ENCODE assay signal across 8 cellular contexts in genomic region chr22:49936018-49936972, GRCh38. TPM values are rescaled to one million over a fixed set of nuclear protein-coding genes. Genes with fewer than 3 reads are reported as not detected.
DNase-seq lines count a peak whose midpoint lies in the region; ATAC-seq and TF ChIP-seq lines count a peak whose summit lies in the region.

No MANE protein-coding gene starts in this region.

- no peaks in the 10 kb centered on the region for H3K27me3 Mint-ChIP-seq in activated T-cell treated with anti-CD3 and anti-CD28 coated beads, Interleukin-2, amount 50 U/mL, for 72 hours (ENCODE audit: low read depth)
- H3K27me3 Mint-ChIP-seq in natural killer cell (ENCODE audit: low read depth in 2 of 2), result no peaks in the 10 kb centered on the region
- no peaks in the 10 kb centered on the region for H3K27me3 Mint-ChIP-seq in stimulated activated naive CD8-positive, alpha-beta T cell treated with anti-CD3 and anti-CD28 coated beads, Interleukin-15, Interleukin-2, amounts not matched to agents 100 ng/mL and 50 ng/mL, for 24 hours

- peak overlapping the region; percentile 57 for H3K4me3 ChIP-seq in BJ (ENCODE audit: low read depth, low read length)
- no peak overlapping the region for H3K4me3 ChIP-seq in fibroblast of mammary gland (ENCODE audit: control insufficient read depth, low read depth, low read length)

- H3K27ac Mint-ChIP-seq in activated T-cell treated with anti-CD3 and anti-CD28 coated beads, Interleukin-2, amount 50 U/mL, for 72 hours, result peak overlapping the region; percentile 30
- peak overlapping the region; percentile 65 to 89 for H3K27ac Mint-ChIP-seq in natural killer cell
- H3K27ac Mint-ChIP-seq in stimulated activated naive CD8-positive, alpha-beta T cell treated with anti-CD3 and anti-CD28 coated beads, Interleukin-15, Interleukin-2, amounts not matched to agents 100 ng/mL and 50 ng/mL, for 24 hours, result peak overlapping the region; percentile 83

- H3K36me3 ChIP-seq in BJ (ENCODE audit: control insufficient read depth, insufficient read depth, low read length), result no peaks in the 10 kb centered on the region

- peaks cover 0 to 3% of the 10 kb centered on the region in 2 donors for H3K9me3 Mint-ChIP-seq in activated T-cell treated with anti-CD3 and anti-CD28 coated beads, Interleukin-2, amount 50 U/mL, for 72 hours
- H3K9me3 Mint-ChIP-seq in natural killer cell, result no peaks in the 10 kb centered on the region
- no peaks in the 10 kb centered on the region for H3K9me3 Mint-ChIP-seq in stimulated activated naive CD8-positive, alpha-beta T cell treated with anti-CD3 and anti-CD28 coated beads, Interleukin-15, Interleukin-2, amounts not matched to agents 100 ng/mL and 50 ng/mL, for 24 hours

- no peak for TF ChIP-seq CTCF in BJ (IDR thresholded peaks at IDR 0.05; ENCODE audit: insufficient read depth, low read depth, low read length)
- TF ChIP-seq CTCF in fibroblast of mammary gland (conservative IDR thresholded peaks at IDR 0.05; ENCODE audit: control insufficient read depth, insufficient read depth, low read depth, low read length), result no peak
- TF ChIP-seq CTCF in natural killer cell (IDR thresholded peaks at IDR 0.05), result no peak

- H3K27me3 ChIP-seq in BJ (ENCODE audit: control insufficient read depth, insufficient read depth, low read length), result no peaks in the 10 kb centered on the region

- H3K4me1 Mint-ChIP-seq in activated T-cell treated with anti-CD3 and anti-CD28 coated beads, Interleukin-2, amount 50 U/mL, for 72 hours (ENCODE audit: low read depth), result peaks cover 37% of the 10 kb centered on the region
- peaks cover 6 to 16% of the 10 kb centered on the region in 2 donors for H3K4me1 Mint-ChIP-seq in natural killer cell
- peaks cover 28% of the 10 kb centered on the region for H3K4me1 Mint-ChIP-seq in stimulated activated naive CD8-positive, alpha-beta T cell treated with anti-CD3 and anti-CD28 coated beads, Interleukin-15, Interleukin-2, amounts not matched to agents 100 ng/mL and 50 ng/mL, for 24 hours (ENCODE audit: low read depth)

- intact Hi-C loops in natural killer cell (cut with micrococcal nuclease), result loop anchor here (2.0 kb wide), 1 partner anchor 25 kb away; the partner anchor contains the start of gene PIM3

- ATAC-seq in GM19324 (IDR thresholded peaks at IDR 0.05; ENCODE audit: low FRiP score, unreplicated experiment) (peak; percentile 55), HG03442 (IDR thresholded peaks at IDR 0.05; ENCODE audit: unreplicated experiment) (peak; percentile 66), natural killer cell (peak; percentile 79 to 89 (median 79))
- ATAC-seq in activated T-cell treated with anti-CD3 and anti-CD28 coated beads, Interleukin-2, amount 50 U/mL, for 72 hours (replicated peaks in 1 of 2), result peak; percentile 89 to 92

- no peaks in the 10 kb centered on the region for H3K36me3 Mint-ChIP-seq in activated T-cell treated with anti-CD3 and anti-CD28 coated beads, Interleukin-2, amount 50 U/mL, for 72 hours (ENCODE audit: insufficient read depth in 2 of 2)
- no peaks in the 10 kb centered on the region for H3K36me3 Mint-ChIP-seq in natural killer cell
- H3K36me3 Mint-ChIP-seq in stimulated activated naive CD8-positive, alpha-beta T cell treated with anti-CD3 and anti-CD28 coated beads, Interleukin-15, Interleukin-2, amounts not matched to agents 100 ng/mL and 50 ng/mL, for 24 hours (ENCODE audit: low read depth), result no peaks in the 10 kb centered on the region

- POLR2A ChIA-PET in BJ (lab: Charles Lee), result interaction anchor here (0.8 to 1.0 kb wide), 2 partner anchors 15 to 26 kb away, joined by 3 read pairs; no protein-coding TSS in a partner anchor

- peak; percentile 41 for DNase-seq in BJ (ENCODE audit: low read depth)
- peak; percentile 80 for DNase-seq in OCI-M1 (lab: John Stamatoyannopoulos, UW)
- peak; percentile 99 for DNase-seq in activated T-cell treated with anti-CD3 and anti-CD28 coated beads, Interleukin-2, amount 50 U/mL, for 72 hours
- DNase-seq in fibroblast of mammary gland (ENCODE audit: low read depth), result peak; percentile 88
- peak; percentile 87 for DNase-seq in natural killer cell

- CTCF ChIA-PET in BJ (lab: Yijun Ruan, JAX), result interaction anchor here (0.7 to 1.2 kb wide), 3 partner anchors 33 to 56 kb away, joined by 3 read pairs; no protein-coding TSS in a partner anchor

- H3K4me3 Mint-ChIP-seq in activated T-cell treated with anti-CD3 and anti-CD28 coated beads, Interleukin-2, amount 50 U/mL, for 72 hours, result peak overlapping the region; percentile 56 to 79
- H3K4me3 Mint-ChIP-seq in natural killer cell, result peak overlapping the region; percentile 68
- peak overlapping the region; percentile 66 for H3K4me3 Mint-ChIP-seq in stimulated activated naive CD8-positive, alpha-beta T cell treated with anti-CD3 and anti-CD28 coated beads, Interleukin-15, Interleukin-2, amounts not matched to agents 100 ng/mL and 50 ng/mL, for 24 hours

RNA-seq across cellular contexts. Expression of gene CRELD2, which starts 17.9 kb away (rescaled TPM):
- polyA plus RNA-seq in BJ (2011; rRNA removed), result 41.0 and 54.1 TPM in 2 replicates
- polyA minus RNA-seq in BJ (2011; rRNA and poly(A)+ RNA removed), result 9.6 and 10.0 TPM in 2 replicates
- 10 to 100 TPM; 24.4 to 33.2 TPM for total RNA-seq in activated T-cell treated with anti-CD3 and anti-CD28 coated beads, Interleukin-2, amount 50 U/mL, for 72 hours
- total RNA-seq in natural killer cell, result 10 to 100 TPM; 45.1 to 69.8 (median 48.5) TPM

RNA-seq across cellular contexts. Expression of gene ALG12, which starts 18.1 kb away (rescaled TPM):
- polyA plus RNA-seq in BJ (2011; rRNA removed), result 5.5 and 7.9 TPM in 2 replicates
- 4.5 and 5.3 TPM in 2 replicates for polyA minus RNA-seq in BJ (2011; rRNA and poly(A)+ RNA removed)
- 10 to 100 TPM; 11.7 to 13.6 TPM for total RNA-seq in activated T-cell treated with anti-CD3 and anti-CD28 coated beads, Interleukin-2, amount 50 U/mL, for 72 hours
- 10 to 100 TPM; 17.2 to 22.7 (median 19.2) TPM for total RNA-seq in natural killer cell

RNA-seq across cellular contexts. Expression of gene PIM3, which starts 24.3 kb away (rescaled TPM):
- polyA plus RNA-seq in BJ (2011; rRNA removed), result 5.8 and 8.3 TPM in 2 replicates
- 2.2 and 2.5 TPM in 2 replicates for polyA minus RNA-seq in BJ (2011; rRNA and poly(A)+ RNA removed)
- 100 to 1,000 TPM; 209 to 236 TPM for total RNA-seq in activated T-cell treated with anti-CD3 and anti-CD28 coated beads, Interleukin-2, amount 50 U/mL, for 72 hours
- total RNA-seq in natural killer cell, result 100 to 1,000 TPM; 107 to 130 (median 129) TPM

Comparison
In these comparisons a context has a peak if more than half of its experiments do, and no peak if none do; other contexts are left out.
1. DNase-seq: peak in every context shown above with its lines; median percentile 99 in activated T-cell treated with anti-CD3 and anti-CD28 coated beads, Interleukin-2, amount 50 U/mL, for 72 hours; 88 in fibroblast of mammary gland; 87 in natural killer cell; 80 in OCI-M1; 41 in BJ.
2. H3K27ac Mint-ChIP-seq: peak in every context shown above with its lines; median percentile 83 in stimulated activated naive CD8-positive, alpha-beta T cell treated with anti-CD3 and anti-CD28 coated beads, Interleukin-15, Interleukin-2, amounts not matched to agents 100 ng/mL and 50 ng/mL, for 24 hours; 77 in natural killer cell; 30 in activated T-cell treated with anti-CD3 and anti-CD28 coated beads, Interleukin-2, amount 50 U/mL, for 72 hours.